Comparison of ENCODE assay signal across 17 cellular contexts in the genomic region with DNA sequence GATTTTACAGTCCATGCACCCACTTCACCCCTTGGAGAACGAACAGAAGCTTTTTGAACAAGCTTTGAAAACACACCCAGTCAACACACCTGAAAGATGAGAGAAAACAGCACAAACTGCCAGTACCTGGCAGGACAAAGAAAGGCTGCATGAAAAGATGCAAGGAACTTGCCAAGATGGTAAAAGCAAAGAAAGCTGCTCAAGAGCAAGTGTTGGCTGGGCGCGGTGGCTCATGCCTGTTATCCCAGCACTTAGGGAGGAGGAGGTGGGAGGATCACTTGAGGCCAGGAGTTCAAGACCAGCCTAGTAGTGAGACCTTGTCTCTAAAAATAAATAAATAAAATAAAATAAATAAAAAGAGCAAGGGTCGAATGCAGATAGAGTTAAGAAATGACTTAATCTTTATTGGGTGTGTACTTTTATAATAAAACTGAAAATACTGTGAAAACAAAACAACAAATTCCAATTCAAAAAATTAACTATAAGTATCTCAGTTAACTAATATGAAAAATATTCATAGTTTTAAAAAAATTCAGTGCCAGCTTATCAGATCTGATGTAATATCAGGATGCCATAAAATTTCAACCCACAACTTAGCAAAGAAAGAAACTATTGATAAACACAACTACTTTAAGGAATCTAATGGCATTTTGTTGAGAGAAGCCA.
"Had no signal": no experiment of that assay in that cellular context is flagged by ENCODE, and none has a peak within 500 bp of the region (broad histone marks: within the 10 kb centered on the region; RNA-seq: fewer than 3 reads in every experiment).

No MANE protein-coding gene starts in this region.

- H3K36me3 Mint-ChIP-seq: activated naive CD4-positive, alpha-beta T cell treated with anti-CD3 and anti-CD28 coated beads, Interleukin-2, amount 50 U/mL, for 72 hours had no signal

- H3K4me3 Mint-ChIP-seq: activated CD4-positive, alpha-beta memory T cell treated with anti-CD3 and anti-CD28 coated beads for 36 hours; activated T-cell treated with anti-CD3 and anti-CD28 coated beads, Interleukin-2, amount 50 U/mL, for 4 hours; dendritic cell treated with granulocyte-macrophage colony-stimulating factor and Interleukin-4, amounts not matched to agents 40 ng/mL and 50 ng/mL, for 4 days; naive thymus-derived CD4-positive, alpha-beta T cell had no signal

- H3K27me3 Mint-ChIP-seq: activated CD4-positive, alpha-beta memory T cell treated with anti-CD3 and anti-CD28 coated beads for 36 hours; dendritic cell treated with granulocyte-macrophage colony-stimulating factor and Interleukin-4, amounts not matched to agents 40 ng/mL and 50 ng/mL, for 4 days; naive thymus-derived CD4-positive, alpha-beta T cell had no signal

- DNase-seq: activated CD4-positive, alpha-beta memory T cell treated with anti-CD3 and anti-CD28 coated beads for 36 hours; activated effector memory CD4-positive, alpha-beta T cell treated with Interleukin-2 at 50 U/mL for 16 hours; activated T-cell treated with anti-CD3 and anti-CD28 coated beads, Interleukin-2, amount 50 U/mL, for 4 hours; brain microvascular endothelial cell; effector memory CD4-positive, alpha-beta T cell; foreskin melanocyte; left cardiac atrium; lower lobe of right lung; naive thymus-derived CD4-positive, alpha-beta T cell; stimulated activated CD4-positive, alpha-beta T cell treated with anti-CD3 and anti-CD28 coated beads, Interleukin-12 subunit alpha, Interleukin-12 subunit beta, amount 100 ng/mL, for 4 hours; stimulated activated CD4-positive, alpha-beta T cell treated with anti-CD3 and anti-CD28 coated beads, Interleukin-2, amount 100 ng/mL, for 24 hours; stomach; T-helper 1 cell; T1000; testis had no signal

- ATAC-seq: activated naive CD4-positive, alpha-beta T cell treated with anti-CD3 and anti-CD28 coated beads, Interleukin-2, amount 50 U/mL, for 72 hours; activated T-cell treated with anti-CD3 and anti-CD28 coated beads, Interleukin-2, amount 50 U/mL, for 4 hours; left cardiac atrium; lower lobe of right lung; naive thymus-derived CD4-positive, alpha-beta T cell had no signal

- H3K9me3 Mint-ChIP-seq: activated CD4-positive, alpha-beta memory T cell treated with anti-CD3 and anti-CD28 coated beads for 36 hours; activated naive CD4-positive, alpha-beta T cell treated with anti-CD3 and anti-CD28 coated beads, Interleukin-2, amount 50 U/mL, for 72 hours; activated T-cell treated with anti-CD3 and anti-CD28 coated beads, Interleukin-2, amount 50 U/mL, for 4 hours; dendritic cell treated with granulocyte-macrophage colony-stimulating factor and Interleukin-4, amounts not matched to agents 40 ng/mL and 50 ng/mL, for 4 days; naive thymus-derived CD4-positive, alpha-beta T cell had no signal

- H3K27ac Mint-ChIP-seq: activated CD4-positive, alpha-beta memory T cell treated with anti-CD3 and anti-CD28 coated beads for 36 hours; activated naive CD4-positive, alpha-beta T cell treated with anti-CD3 and anti-CD28 coated beads, Interleukin-2, amount 50 U/mL, for 72 hours; dendritic cell treated with granulocyte-macrophage colony-stimulating factor and Interleukin-4, amounts not matched to agents 40 ng/mL and 50 ng/mL, for 4 days had no signal
